Comparison of ENCODE assay signal across 27 cellular contexts in genomic region chr2:227855440-227855839, GRCh38. TPM values are rescaled to one million over a fixed set of nuclear protein-coding genes. Genes with fewer than 3 reads are reported as not detected.
"Had no signal": no experiment of that assay in that cellular context is flagged by ENCODE, and none has a peak within 500 bp of the region (broad histone marks: within the 10 kb centered on the region; RNA-seq: fewer than 3 reads in every experiment).

No MANE protein-coding gene starts in this region.

- ATAC-seq: activated CD8-positive, alpha-beta memory T cell treated with anti-CD3 and anti-CD28 coated beads, Interleukin-2, amount 10 ng/mL, durations not matched to agents 7 days and 5 days; activated naive CD4-positive, alpha-beta T cell treated with anti-CD3 and anti-CD28 coated beads, Interleukin-2, amount 50 U/mL, for 72 hours; activated naive CD8-positive, alpha-beta T cell treated with anti-CD3 and anti-CD28 coated beads, Interleukin-2, amount 50 U/mL, for 24 hours had no signal

- H3K27ac Mint-ChIP-seq: activated B cell treated with CpG ODN at 0.5 μM for 24 hours; activated CD4-positive, alpha-beta T cell treated with anti-CD3 and anti-CD28 coated beads, Interleukin-2, amount 10 ng/mL, durations not matched to agents 24 days and 14 days; activated CD8-positive, alpha-beta memory T cell treated with anti-CD3 and anti-CD28 coated beads, Interleukin-2, amount 10 ng/mL, durations not matched to agents 7 days and 5 days; activated naive CD4-positive, alpha-beta T cell treated with anti-CD3 and anti-CD28 coated beads, Interleukin-2, amount 50 U/mL, for 72 hours; activated naive CD8-positive, alpha-beta T cell treated with anti-CD3 and anti-CD28 coated beads, Interleukin-2, amount 50 U/mL, for 24 hours; activated T-cell treated with anti-CD3 and anti-CD28 coated beads, Interleukin-2, amount 50 U/mL, for 24 hours; activated T-helper 1 cell treated with anti-CD3 and anti-CD28 coated beads, Interleukin-12 subunit alpha, Interleukin-12 subunit beta, Interleukin-2, Interleukin-4 antibody, amounts not matched to agents 30 ng/mL and 10 ng/mL and 1 ng/mL, durations not matched to agents 14 hours and 24 hours and 36 hours; brain; T-helper 1 cell treated with Interleukin-12 subunit alpha and Interleukin-12 subunit beta and Interleukin-4 antibody, amounts not matched to agents 30 μg/mL and 1 μg/mL, for 36 hours had no signal

- H3K9me3 ChIP-seq: ascending aorta, MG63, Peyer's patch, SJSA1 had no signal

- H3K36me3 ChIP-seq: ascending aorta, MG63, Peyer's patch, SJSA1 had no signal

- H3K4me3 ChIP-seq: ascending aorta, MG63, Peyer's patch, SJSA1 had no signal

- H3K36me3 Mint-ChIP-seq: activated CD8-positive, alpha-beta memory T cell treated with anti-CD3 and anti-CD28 coated beads, Interleukin-2, amount 10 ng/mL, durations not matched to agents 7 days and 5 days; activated naive CD4-positive, alpha-beta T cell treated with anti-CD3 and anti-CD28 coated beads, Interleukin-2, amount 50 U/mL, for 72 hours; brain had no signal

- H3K9me3 Mint-ChIP-seq: activated B cell treated with CpG ODN at 0.5 μM for 24 hours; activated CD4-positive, alpha-beta T cell treated with anti-CD3 and anti-CD28 coated beads, Interleukin-2, amount 10 ng/mL, durations not matched to agents 24 days and 14 days; activated naive CD8-positive, alpha-beta T cell treated with anti-CD3 and anti-CD28 coated beads, Interleukin-2, amount 50 U/mL, for 24 hours; activated T-cell treated with anti-CD3 and anti-CD28 coated beads, Interleukin-2, amount 50 U/mL, for 24 hours; activated T-helper 1 cell treated with anti-CD3 and anti-CD28 coated beads, Interleukin-12 subunit alpha, Interleukin-12 subunit beta, Interleukin-2, Interleukin-4 antibody, amounts not matched to agents 30 ng/mL and 10 ng/mL and 1 ng/mL, durations not matched to agents 14 hours and 24 hours and 36 hours; brain; central memory CD8-positive, alpha-beta T cell; T-helper 1 cell treated with Interleukin-12 subunit alpha and Interleukin-12 subunit beta and Interleukin-4 antibody, amounts not matched to agents 30 μg/mL and 1 μg/mL, for 36 hours had no signal

- H3K4me1 Mint-ChIP-seq: activated B cell treated with CpG ODN at 0.5 μM for 24 hours; activated CD4-positive, alpha-beta T cell treated with anti-CD3 and anti-CD28 coated beads, Interleukin-2, amount 10 ng/mL, durations not matched to agents 24 days and 14 days; activated CD8-positive, alpha-beta memory T cell treated with anti-CD3 and anti-CD28 coated beads, Interleukin-2, amount 10 ng/mL, durations not matched to agents 7 days and 5 days; activated naive CD8-positive, alpha-beta T cell treated with anti-CD3 and anti-CD28 coated beads, Interleukin-2, amount 50 U/mL, for 24 hours; central memory CD8-positive, alpha-beta T cell had no signal

- H3K4me1 ChIP-seq: Peyer's patch had no signal

- H3K27me3 Mint-ChIP-seq: activated CD4-positive, alpha-beta T cell treated with anti-CD3 and anti-CD28 coated beads, Interleukin-2, amount 10 ng/mL, durations not matched to agents 24 days and 14 days; brain had no signal

- H3K27me3 ChIP-seq: ascending aorta, MG63, Peyer's patch, SJSA1 had no signal

- DNase-seq: activated B cell treated with CpG ODN at 0.5 μM for 24 hours; activated CD4-positive, alpha-beta T cell treated with anti-CD3 and anti-CD28 coated beads for 1 hour; activated CD4-positive, alpha-beta T cell treated with anti-CD3 and anti-CD28 coated beads, Interleukin-2, amount 10 ng/mL, durations not matched to agents 24 days and 14 days; activated CD4-positive, alpha-beta T cell treated with anti-CD3 and anti-CD28 coated beads, Interleukin-2, amount 50 U/mL, for 48 hours; activated CD8-positive, alpha-beta memory T cell treated with anti-CD3 and anti-CD28 coated beads, Interleukin-2, amount 10 ng/mL, durations not matched to agents 7 days and 5 days; activated effector memory CD4-positive, alpha-beta T cell treated with anti-CD3 and anti-CD28 coated beads, Interleukin-2, amount 50 U/mL, for 16 hours; activated naive CD4-positive, alpha-beta T cell treated with Interleukin-2 at 50 U/mL for 16 hours; activated naive CD8-positive, alpha-beta T cell treated with anti-CD3 and anti-CD28 coated beads, Interleukin-2, amount 50 U/mL, for 24 hours; activated T-cell treated with anti-CD3 and anti-CD28 coated beads, Interleukin-2, amount 50 U/mL, for 24 hours; amniotic stem cell; MG63; MV-4-11; NCI-H1092 treated with DMSO at 0.1 percent for 48 hours; NCI-H1436; NCI-H1694 treated with DMSO at 0.1 percent for 48 hours; NCI-H2029 treated with DMSO at 0.1 percent for 48 hours; NCI-H510A treated with DMSO at 0.1 percent for 48 hours; Peyer's patch; SHP77; T-helper 9 cell had no signal

- H3K4me3 Mint-ChIP-seq: activated B cell treated with CpG ODN at 0.5 μM for 24 hours; activated CD4-positive, alpha-beta T cell treated with anti-CD3 and anti-CD28 coated beads, Interleukin-2, amount 10 ng/mL, durations not matched to agents 24 days and 14 days; activated CD8-positive, alpha-beta memory T cell treated with anti-CD3 and anti-CD28 coated beads, Interleukin-2, amount 10 ng/mL, durations not matched to agents 7 days and 5 days; activated naive CD8-positive, alpha-beta T cell treated with anti-CD3 and anti-CD28 coated beads, Interleukin-2, amount 50 U/mL, for 24 hours; activated T-cell treated with anti-CD3 and anti-CD28 coated beads, Interleukin-2, amount 50 U/mL, for 24 hours; activated T-helper 1 cell treated with anti-CD3 and anti-CD28 coated beads, Interleukin-12 subunit alpha, Interleukin-12 subunit beta, Interleukin-2, Interleukin-4 antibody, amounts not matched to agents 30 ng/mL and 10 ng/mL and 1 ng/mL, durations not matched to agents 14 hours and 24 hours and 36 hours; brain; central memory CD8-positive, alpha-beta T cell; T-helper 1 cell treated with Interleukin-12 subunit alpha and Interleukin-12 subunit beta and Interleukin-4 antibody, amounts not matched to agents 30 μg/mL and 1 μg/mL, for 36 hours had no signal

- H3K27ac ChIP-seq: ascending aorta, Peyer's patch, SJSA1 had no signal

RNA-seq across cellular contexts. Expression of gene DAW1, which starts 16.0 kb away (rescaled TPM):
- total RNA-seq: activated B cell treated with CpG ODN at 0.5 μM for 24 hours; activated CD4-positive, alpha-beta T cell treated with anti-CD3 and anti-CD28 coated beads, Interleukin-2, amount 10 ng/mL, durations not matched to agents 24 days and 14 days; activated CD8-positive, alpha-beta memory T cell treated with anti-CD3 and anti-CD28 coated beads, Interleukin-2, amount 10 ng/mL, durations not matched to agents 7 days and 5 days; activated naive CD4-positive, alpha-beta T cell treated with anti-CD3 and anti-CD28 coated beads, Interleukin-2, amount 50 U/mL, for 72 hours; activated T-helper 1 cell treated with anti-CD3 and anti-CD28 coated beads, Interleukin-12 subunit alpha, Interleukin-12 subunit beta, Interleukin-2, Interleukin-4 antibody, amounts not matched to agents 30 ng/mL and 10 ng/mL and 1 ng/mL, durations not matched to agents 14 hours and 24 hours and 36 hours; ascending aorta; Peyer's patch had no signal

RNA-seq across cellular contexts. Expression of gene CCL20, which starts 41.8 kb away (rescaled TPM):
- total RNA-seq: activated B cell treated with CpG ODN at 0.5 μM for 24 hours, ascending aorta, SJSA1 had no signal
